In the genomic region with DNA sequence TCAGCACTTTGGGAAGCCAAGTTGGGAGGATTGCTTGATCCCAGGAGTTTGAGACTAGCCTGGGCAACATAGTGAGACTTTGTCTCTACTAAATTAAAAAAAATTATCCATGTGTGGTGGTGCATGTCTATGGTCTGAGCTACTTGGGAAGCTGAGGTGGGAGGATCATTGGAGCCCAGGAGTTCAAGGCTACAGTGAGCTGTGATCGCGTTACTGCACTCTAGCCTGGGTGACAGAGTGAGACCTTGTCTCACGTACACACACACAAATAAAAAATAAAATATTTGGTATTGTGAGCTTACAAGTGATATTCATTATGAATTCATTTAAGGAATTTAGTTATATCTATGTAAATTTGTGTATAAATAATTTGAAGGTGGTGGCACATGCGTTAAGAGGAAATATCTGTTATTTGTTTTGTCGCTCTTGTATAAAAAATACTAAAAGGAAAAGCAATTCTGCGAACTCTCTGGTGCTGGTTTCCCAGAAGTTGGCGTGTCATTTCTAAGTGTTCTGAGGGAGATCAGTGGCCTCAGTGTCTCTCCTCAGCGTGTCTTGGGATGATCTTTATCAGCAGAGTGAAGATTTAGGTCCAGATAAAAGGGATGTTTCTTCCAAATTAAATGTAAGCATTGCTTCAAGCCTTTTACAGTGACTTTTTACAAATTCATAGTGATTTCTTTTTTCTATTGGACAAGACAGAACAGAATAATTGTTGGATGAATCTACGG, we compare ENCODE assay signal across 11 cellular contexts.
"Had no signal": no experiment of that assay in that cellular context is flagged by ENCODE, and none has a peak within 500 bp of the region (broad histone marks: within the 10 kb centered on the region; RNA-seq: fewer than 3 reads in every experiment).

No MANE protein-coding gene starts in this region.

- H3K27ac ChIP-seq: colonic mucosa, foreskin keratinocyte, spleen, transverse colon had no signal

- H3K4me1 ChIP-seq: colonic mucosa had no signal

- H3K9me3 Mint-ChIP-seq: natural killer cell; stimulated activated memory B cell treated with anti-CD40 and anti-IgM and Interleukin-4, amounts not matched to agents 10 μg/mL and 1 μg/mL and 100 μg/mL, for 72 hours had no signal

- H3K36me3 ChIP-seq: colonic mucosa had no signal

- H3K27me3 ChIP-seq: colonic mucosa, foreskin keratinocyte, spleen, transverse colon had no signal

- H3K4me1 Mint-ChIP-seq: natural killer cell had no signal

- H3K4me3 ChIP-seq: colonic mucosa, lung, mucosa of descending colon, spleen, transverse colon had no signal

- ATAC-seq: stimulated activated memory B cell treated with anti-CD40 and anti-IgM and Interleukin-4, amounts not matched to agents 10 μg/mL and 1 μg/mL and 100 μg/mL, for 72 hours had no signal

- DNase-seq: activated effector memory CD4-positive, alpha-beta T cell treated with anti-CD3 and anti-CD28 coated beads, Interleukin-2, amount 50 U/mL, for 16 hours; spleen had no signal

- H3K4me3 Mint-ChIP-seq: activated naive CD8-positive, alpha-beta T cell treated with anti-CD3 and anti-CD28 coated beads for 36 hours; natural killer cell; stimulated activated memory B cell treated with anti-CD40 and anti-IgM and Interleukin-4, amounts not matched to agents 10 μg/mL and 1 μg/mL and 100 μg/mL, for 72 hours had no signal

- H3K27me3 Mint-ChIP-seq: activated naive CD8-positive, alpha-beta T cell treated with anti-CD3 and anti-CD28 coated beads for 36 hours; progenitor cell of endocrine pancreas; stimulated activated memory B cell treated with anti-CD40 and anti-IgM and Interleukin-4, amounts not matched to agents 10 μg/mL and 1 μg/mL and 100 μg/mL, for 72 hours had no signal

- H3K9me3 ChIP-seq: colonic mucosa, mucosa of descending colon, spleen, transverse colon had no signal

- H3K27ac Mint-ChIP-seq: activated naive CD8-positive, alpha-beta T cell treated with anti-CD3 and anti-CD28 coated beads for 36 hours; natural killer cell; progenitor cell of endocrine pancreas; stimulated activated memory B cell treated with anti-CD40 and anti-IgM and Interleukin-4, amounts not matched to agents 10 μg/mL and 1 μg/mL and 100 μg/mL, for 72 hours had no signal
